In genomic region chr9:79432485-79432884, GRCh38 we compare ENCODE assay signal across 18 cellular contexts.
DNase-seq lines count a peak whose midpoint lies in the region; ATAC-seq and TF ChIP-seq lines count a peak whose summit lies in the region.
"Had no signal": no experiment of that assay in that cellular context is flagged by ENCODE, and none has a peak within 500 bp of the region (broad histone marks: within the 10 kb centered on the region; RNA-seq: fewer than 3 reads in every experiment).

No MANE protein-coding gene starts in this region.

- no peaks in the 10 kb centered on the region for H3K27me3 ChIP-seq in GM06990 (replicated peaks; ENCODE audit: control insufficient read depth, insufficient read depth, low read length)
- no peaks in the 10 kb centered on the region for H3K27me3 ChIP-seq in mesendoderm (ENCODE audit: insufficient read depth, low read length, poor library complexity)
- H3K27me3 ChIP-seq: breast epithelium, thyroid gland had no signal

- TF ChIP-seq CTCF in GM06990 (IDR thresholded peaks at IDR 0.05; ENCODE audit: insufficient read depth, low read length, poor library complexity, severe bottlenecking) (peak; percentile 10), VCaP (conservative IDR thresholded peaks at IDR 0.05) (peak; percentile 45)

- intact Hi-C loops in left ventricle myocardium superior (cut with micrococcal nuclease), result no loop called here

- no peak overlapping the region for H3K18ac ChIP-seq in mesendoderm (ENCODE audit: low read length)

- no peak overlapping the region for H4K5ac ChIP-seq in mesendoderm (ENCODE audit: low read length)

- H3K4ac ChIP-seq in mesendoderm (ENCODE audit: low read depth, low read length), result no peak overlapping the region

- H3K79me1 ChIP-seq in mesendoderm (ENCODE audit: low read length), result no peaks in the 10 kb centered on the region

- H3K4me2 ChIP-seq in mesendoderm (ENCODE audit: low read length), result no peak overlapping the region

- no peak overlapping the region for H3K9ac ChIP-seq in mesendoderm (ENCODE audit: low read length)

- ATAC-seq in HG03175 (IDR thresholded peaks at IDR 0.05; ENCODE audit: unreplicated experiment), result peak; percentile 62
- ATAC-seq in left ventricle myocardium superior, result no peak
- ATAC-seq: activated naive CD8-positive, alpha-beta T cell treated with anti-CD3 and anti-CD28 coated beads, Interleukin-2, amount 50 U/mL, for 24 hours; pancreas; sciatic nerve; stimulated activated naive B cell treated with anti-CD40 and anti-IgM and Interleukin-4, amounts not matched to agents 10 μg/mL and 1 μg/mL and 100 μg/mL, for 72 hours had no signal

- H3K4me3 ChIP-seq in GM06990 (replicated peaks; ENCODE audit: low read depth, low read length) (no peak overlapping the region), mesendoderm (ENCODE audit: low read length) (no peak overlapping the region)
- H3K4me3 ChIP-seq: breast epithelium, pancreas, thyroid gland had no signal

- no peak overlapping the region for H3K23ac ChIP-seq in mesendoderm (ENCODE audit: low read length)

- no peaks in the 10 kb centered on the region for H3K79me2 ChIP-seq in mesendoderm (ENCODE audit: control insufficient read depth, insufficient read depth, low read length)

- H3K56ac ChIP-seq in mesendoderm (ENCODE audit: low read length), result no peak overlapping the region

- H3K4me1 ChIP-seq in mesendoderm (ENCODE audit: control insufficient read depth, low read depth, low read length), result no peaks in the 10 kb centered on the region
- H3K4me1 ChIP-seq: breast epithelium, thyroid gland had no signal

- no peaks in the 10 kb centered on the region for H3K36me3 ChIP-seq in GM06990 (ENCODE audit: control insufficient read depth, insufficient read depth, low read length)
- no peaks in the 10 kb centered on the region for H3K36me3 ChIP-seq in mesendoderm (ENCODE audit: control insufficient read depth, insufficient read depth, low read length)
- H3K36me3 ChIP-seq: breast epithelium, pancreas, thyroid gland had no signal

- H2BK120ac ChIP-seq in mesendoderm (ENCODE audit: low read depth, low read length), result no peak overlapping the region

- H4K8ac ChIP-seq in mesendoderm (ENCODE audit: low read depth, low read length), result no peak overlapping the region

- H2AK5ac ChIP-seq in mesendoderm (ENCODE audit: low read length), result no peak overlapping the region

- no peak overlapping the region for H2BK5ac ChIP-seq in mesendoderm (ENCODE audit: low read length)

- DNase-seq in GM06990 (ENCODE audit: extremely low read depth, insufficient read length) (no peak), mesendoderm (peak; percentile 35), SKM-1 (lab: John Stamatoyannopoulos, UW; ENCODE audit: unreplicated experiment) (no peak), left ventricle myocardium superior (no peak), NCI-H1436 (lab: John Stamatoyannopoulos, UW) (no peak)
- DNase-seq: activated CD4-positive, alpha-beta T cell treated with anti-CD3 and anti-CD28 coated beads for 4 hours; activated effector memory CD4-positive, alpha-beta T cell treated with Interleukin-2 at 50 U/mL for 16 hours; activated naive CD8-positive, alpha-beta T cell treated with anti-CD3 and anti-CD28 coated beads, Interleukin-2, amount 50 U/mL, for 24 hours; foreskin fibroblast; NCI-H2171 treated with DMSO at 0.1 percent for 48 hours; NCI-H748 treated with DMSO at 0.1 percent for 48 hours; pancreas; stimulated activated naive B cell treated with anti-CD40 and anti-IgM and Interleukin-4, amounts not matched to agents 10 μg/mL and 1 μg/mL and 100 μg/mL, for 72 hours; thyroid gland had no signal

- H2BK15ac ChIP-seq in mesendoderm (replicated peaks; ENCODE audit: low read depth), result no peak overlapping the region

- WGBS in mesendoderm (ENCODE audit: extremely low coverage, insufficient coverage, low lambda C conversion rate), result no CpG with 5 or more reads among the region's 1 CpG

- H3K27ac ChIP-seq in VCaP (no peak overlapping the region), mesendoderm (ENCODE audit: low read depth, low read length) (no peak overlapping the region)
- H3K27ac ChIP-seq: breast epithelium, pancreas, thyroid gland had no signal
